Comparison of ENCODE assay signal across 8 cellular contexts in the genomic region with DNA sequence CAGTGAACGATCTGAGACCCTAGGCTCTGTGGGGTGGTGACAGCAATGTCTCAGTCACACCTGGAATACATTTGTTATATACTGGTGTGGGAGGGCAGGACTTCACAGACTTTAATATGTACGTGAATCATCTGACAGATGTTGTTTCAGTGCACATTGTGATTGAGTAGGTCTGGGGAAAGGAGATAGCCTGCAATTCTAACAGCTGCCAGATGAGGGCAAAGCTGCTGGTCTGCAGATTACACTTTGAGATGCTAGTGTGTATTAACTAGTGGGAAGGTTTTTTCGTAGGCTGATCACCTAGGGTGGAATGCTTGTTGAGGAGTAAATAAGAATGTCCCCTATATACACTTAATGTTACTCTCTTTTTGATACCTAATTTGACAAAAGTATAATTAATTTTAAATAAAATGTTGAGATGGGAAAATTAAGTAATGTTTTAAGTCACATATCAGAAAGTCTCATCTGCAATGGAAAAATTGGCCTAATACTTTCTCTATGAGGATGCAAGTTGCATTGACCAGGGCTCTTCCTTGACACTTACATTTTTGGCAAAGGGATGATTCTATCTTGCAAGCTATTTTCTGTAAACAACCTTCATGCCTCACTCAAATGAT.
DNase-seq lines count a peak whose midpoint lies in the region; ATAC-seq and TF ChIP-seq lines count a peak whose summit lies in the region.

No MANE protein-coding gene starts in this region.

- ATAC-seq in GM18861 (IDR thresholded peaks at IDR 0.05; ENCODE audit: unreplicated experiment) (peak; percentile 80), HG02970 (IDR thresholded peaks at IDR 0.05; ENCODE audit: low FRiP score, unreplicated experiment) (peak; percentile 78), right lobe of liver (peak; percentile 78 to 85 (median 80))

- no peaks in the 10 kb centered on the region for H3K27me3 ChIP-seq in right lobe of liver

- DNase-seq in COLO829 (ENCODE audit: low spot score) (peak; percentile 31), NCI-H2081 (lab: John Stamatoyannopoulos, UW) (peak; percentile 18 to 31), astrocyte of the spinal cord (ENCODE audit: low read depth, low spot score) (peak; percentile 3), right lobe of liver (peak in 1 of 3 donors; percentile 53), hippocampal formation (lab: John Stamatoyannopoulos, UW) (no peak), NCI-H1930 (lab: John Stamatoyannopoulos, UW) (no peak)

- TF ChIP-seq POLR2A in right lobe of liver (IDR thresholded peaks at IDR 0.05) = no peak

- in situ Hi-C loops in astrocyte of the spinal cord (cut with HindIII; ENCODE audit: low sequenced_read_pairs) = no loop called here

- peak; percentile 63 for TF ChIP-seq CTCF in astrocyte of the spinal cord (IDR thresholded peaks at IDR 0.05; ENCODE audit: low read depth, low read length)
- TF ChIP-seq CTCF in right lobe of liver (IDR thresholded peaks at IDR 0.05) = peak; percentile 46 to 68 (median 57)

- no peaks in the 10 kb centered on the region for H3K36me3 ChIP-seq in right lobe of liver

- H3K27ac ChIP-seq in right lobe of liver = no peak overlapping the region

- H3K4me3 ChIP-seq in astrocyte of the spinal cord (ENCODE audit: low read depth, low read length) (no peak overlapping the region), right lobe of liver (no peak overlapping the region)

- no peaks in the 10 kb centered on the region for H3K9me3 ChIP-seq in right lobe of liver

- H3K4me1 ChIP-seq in right lobe of liver = no peaks in the 10 kb centered on the region

- WGBS in right lobe of liver (ENCODE audit: insufficient coverage, low coverage, low lambda C conversion rate, missing lambda C conversion rate) = 32% methylated on average over 3 of the region's 3 CpGs

- intact Hi-C loops in right lobe of liver (cut with DNase I) = loop anchor here in 1 of 2 donors (10.0 kb wide), 1 partner anchor 367 kb away; no protein-coding TSS in a partner anchor

Comparison
In these comparisons a context has a peak if more than half of its experiments do, and no peak if none do; other contexts are left out.
1. DNase-seq: peak in COLO829 (single experiment), NCI-H2081 (2 of 2) and astrocyte of the spinal cord (single experiment); none in hippocampal formation (0 of 2) and NCI-H1930 (0 of 2).
2. Peak in every context shown above with its lines, with median percentiles within 50 percentile points of each other: ATAC-seq.